Comparison of ENCODE assay signal across 8 cellular contexts in genomic region chr2:175181877-175182308, GRCh38. TPM values are rescaled to one million over a fixed set of nuclear protein-coding genes. Genes with fewer than 3 reads are reported as not detected.
DNase-seq lines count a peak whose midpoint lies in the region; ATAC-seq and TF ChIP-seq lines count a peak whose summit lies in the region.

No MANE protein-coding gene starts in this region.

- CTCF ChIA-PET in BJ (lab: Yijun Ruan, JAX) = no interaction called here

- TF ChIP-seq CTCF in BJ (IDR thresholded peaks at IDR 0.05; ENCODE audit: insufficient read depth, low read depth, low read length) = no peak

- H3K27me3 ChIP-seq in BJ (ENCODE audit: control insufficient read depth, insufficient read depth, low read length) = no peaks in the 10 kb centered on the region
- H3K27me3 ChIP-seq in HUES6 (ENCODE audit: control insufficient read depth, insufficient read depth, low read length) = no peaks in the 10 kb centered on the region

- peaks cover 8% of the 10 kb centered on the region for H3K36me3 ChIP-seq in BJ (ENCODE audit: control insufficient read depth, insufficient read depth, low read length)
- peaks cover 31% of the 10 kb centered on the region for H3K36me3 ChIP-seq in HUES6 (ENCODE audit: control insufficient read depth, insufficient read depth, low read length)

- H3K4me1 Mint-ChIP-seq in central memory CD8-positive, alpha-beta T cell = peaks cover 19% of the 10 kb centered on the region
- peaks cover 11 to 30% (median 21%) of the 10 kb centered on the region in 4 donors for H3K4me1 Mint-ChIP-seq in naive thymus-derived CD8-positive, alpha-beta T cell

- no peaks in the 10 kb centered on the region for H3K9me3 Mint-ChIP-seq in central memory CD8-positive, alpha-beta T cell
- H3K9me3 Mint-ChIP-seq in naive thymus-derived CD8-positive, alpha-beta T cell = peaks cover 0 to 6% (median 2%) of the 10 kb centered on the region in 9 donors

- no peaks in the 10 kb centered on the region for H3K9me3 ChIP-seq in HUES6 (ENCODE audit: control insufficient read depth, insufficient read depth, low read depth, low read length)

- 0 out of 2 replicates have a peak, but pooled peaks cover 5% of the 10 kb centered on the region for H3K4me1 ChIP-seq in HUES6 (ENCODE audit: control insufficient read depth, insufficient read depth, low read length)

- H3K9ac ChIP-seq in HUES6 (ENCODE audit: low read length) = peak overlapping the region; percentile 59

- H3K4me3 Mint-ChIP-seq in central memory CD8-positive, alpha-beta T cell = peak overlapping the region; percentile 93
- H3K4me3 Mint-ChIP-seq in naive thymus-derived CD8-positive, alpha-beta T cell = peak overlapping the region; percentile 81 to 98 (median 92)

- peak overlapping the region; percentile 55 for H3K27ac ChIP-seq in HUES6 (ENCODE audit: low read depth, low read length)

- no peak for ATAC-seq in central memory CD8-positive, alpha-beta T cell (replicated peaks; ENCODE audit: extremely low read depth, poor library complexity, severe bottlenecking)
- ATAC-seq in naive thymus-derived CD8-positive, alpha-beta T cell = no peak
- no peak for ATAC-seq in HG02852 (IDR thresholded peaks at IDR 0.05; ENCODE audit: unreplicated experiment)

- H3K27me3 Mint-ChIP-seq in central memory CD8-positive, alpha-beta T cell = no peaks in the 10 kb centered on the region
- H3K27me3 Mint-ChIP-seq in naive thymus-derived CD8-positive, alpha-beta T cell = no peaks in the 10 kb centered on the region

- H3K36me3 Mint-ChIP-seq in central memory CD8-positive, alpha-beta T cell (ENCODE audit: insufficient read depth) = peaks cover 28% of the 10 kb centered on the region
- peaks cover 9 to 36% (median 12%) of the 10 kb centered on the region in 3 donors for H3K36me3 Mint-ChIP-seq in naive thymus-derived CD8-positive, alpha-beta T cell

- no peak for DNase-seq in BJ (ENCODE audit: low read depth)
- no peak for DNase-seq in central memory CD8-positive, alpha-beta T cell (ENCODE audit: low spot score in 2 of 2)
- DNase-seq in naive thymus-derived CD8-positive, alpha-beta T cell = no peak
- DNase-seq in activated gamma-delta T cell treated with Interleukin-2 at 50 U/mL for 16 hours = no peak
- no peak for DNase-seq in iPS-NIHi7 (ENCODE audit: extremely low spot score)
- no peak for DNase-seq in NCI-H526 treated with DMSO at 0.1 percent for 48 hours (lab: John Stamatoyannopoulos, UW)

- POLR2A ChIA-PET in BJ (lab: Charles Lee) = no interaction called here
- POLR2A ChIA-PET in naive thymus-derived CD8-positive, alpha-beta T cell (lab: Charles Lee) = interaction anchor here (1.1 to 2.7 kb wide), 2 partner anchors 11 to 13 kb away, joined by 3 to 19 read pairs; partner anchors contain the start of gene ATF2

- H3K27ac Mint-ChIP-seq in central memory CD8-positive, alpha-beta T cell (ENCODE audit: low read depth) = peak overlapping the region; percentile 82
- H3K27ac Mint-ChIP-seq in naive thymus-derived CD8-positive, alpha-beta T cell = peak overlapping the region; percentile 85 to 99 (median 94)

- H3K4me3 ChIP-seq in BJ (ENCODE audit: low read depth, low read length) (peak overlapping the region; percentile 76), HUES6 (ENCODE audit: low read depth, low read length) (peak overlapping the region; percentile 73)

RNA-seq across cellular contexts. Expression of gene ATP5MC3, which starts 0.4 kb away (rescaled TPM):
- 202 and 322 TPM in 2 replicates for polyA plus RNA-seq in BJ (2011; rRNA removed)
- 55.0 and 80.2 TPM in 2 replicates for polyA minus RNA-seq in BJ (2011; rRNA and poly(A)+ RNA removed)
- 10 to 100 TPM; 77.6 to 83.9 TPM for total RNA-seq in naive thymus-derived CD8-positive, alpha-beta T cell
- 100 to 1,000 TPM; 363 to 420 (median 406) TPM for polyA plus RNA-seq in naive thymus-derived CD8-positive, alpha-beta T cell

RNA-seq across cellular contexts. Expression of gene ATF2, which starts 13.9 kb away (rescaled TPM):
- 60.6 and 70.2 TPM in 2 replicates for polyA plus RNA-seq in BJ (2011; rRNA removed)
- 58.3 and 91.6 TPM in 2 replicates for polyA minus RNA-seq in BJ (2011; rRNA and poly(A)+ RNA removed)
- total RNA-seq in naive thymus-derived CD8-positive, alpha-beta T cell = 10 to 100 TPM; 58.2 to 62.8 TPM
- 10 to 100 TPM; 19.5 to 36.5 (median 27.6) TPM for polyA plus RNA-seq in naive thymus-derived CD8-positive, alpha-beta T cell
